ENCODE assay signal across 26 cellular contexts in the genomic region with DNA sequence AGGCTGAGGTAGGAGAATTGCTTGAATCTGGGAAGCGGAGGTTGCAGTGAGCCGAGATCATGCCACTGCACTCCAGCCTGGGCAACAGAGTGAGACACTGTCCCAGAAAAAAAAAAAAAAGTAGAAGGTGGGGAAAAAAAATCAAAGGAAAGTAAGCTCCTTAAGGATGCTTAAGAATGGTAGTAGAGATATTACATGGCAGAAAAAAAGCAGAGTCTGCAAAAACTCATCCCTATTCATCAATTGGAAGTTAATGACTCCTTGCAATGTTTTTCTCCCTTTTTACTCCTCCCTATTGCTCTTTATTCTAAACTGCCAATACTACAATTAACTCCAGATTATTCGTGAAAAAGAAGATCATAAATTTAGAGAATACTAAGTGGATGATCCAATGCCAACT.
"Had no signal": no experiment of that assay in that cellular context is flagged by ENCODE, and none has a peak within 500 bp of the region (broad histone marks: within the 10 kb centered on the region; RNA-seq: fewer than 3 reads in every experiment).

No MANE protein-coding gene starts in this region.

- H3K4me3 ChIP-seq: coronary artery, esophagus squamous epithelium, left ventricle myocardium inferior, lower lobe of right lung, pancreas, sigmoid colon, spleen, testis, tibial artery had no signal

- H3K27ac ChIP-seq: coronary artery, esophagus squamous epithelium, left ventricle myocardium inferior, lower lobe of right lung, pancreas, sigmoid colon, spleen, testis, tibial artery had no signal

- H3K9me3 ChIP-seq: esophagus squamous epithelium, left ventricle myocardium inferior, lower lobe of right lung, pancreas, sigmoid colon, spleen, testis, tibial artery had no signal

- H3K36me3 ChIP-seq: esophagus squamous epithelium, left ventricle myocardium inferior, lower lobe of right lung, pancreas, sigmoid colon, spleen, tibial artery had no signal

- H3K4me1 Mint-ChIP-seq: immature natural killer cell; naive thymus-derived CD8-positive, alpha-beta T cell; stimulated activated memory B cell treated with anti-CD40 and anti-IgM and Interleukin-4, amounts not matched to agents 10 μg/mL and 1 μg/mL and 100 μg/mL, for 72 hours had no signal

- H3K27me3 Mint-ChIP-seq: type B pancreatic cell had no signal

- H3K4me3 Mint-ChIP-seq: effector memory CD8-positive, alpha-beta T cell; immature natural killer cell; naive thymus-derived CD8-positive, alpha-beta T cell; nephron progenitor cell; stimulated activated memory B cell treated with anti-CD40 and anti-IgM and Interleukin-4, amounts not matched to agents 10 μg/mL and 1 μg/mL and 100 μg/mL, for 72 hours; type B pancreatic cell had no signal

- DNase-seq: dermis blood vessel endothelial cell; effector memory CD8-positive, alpha-beta T cell; erythroblast; esophagus squamous epithelium; foreskin melanocyte; hypothalamus; immature natural killer cell; islet precursor cell; kidney glomerular epithelial cell; left colon; left ventricle myocardium inferior; lower lobe of right lung; naive thymus-derived CD8-positive, alpha-beta T cell; nephron progenitor cell; occipital lobe; pancreas; sigmoid colon; spleen; stimulated activated CD4-positive, alpha-beta T cell treated with anti-CD3 and anti-CD28 coated beads, Interleukin-4, amount 100 ng/mL, for 4 hours; stimulated activated naive CD8-positive, alpha-beta T cell treated with anti-CD3 and anti-CD28 coated beads, Interleukin-15, Interleukin-2, amounts not matched to agents 100 U/mL and 50 U/mL, for 24 hours; substantia nigra; testis; tibial artery had no signal

- H3K9me3 Mint-ChIP-seq: effector memory CD8-positive, alpha-beta T cell; immature natural killer cell; naive thymus-derived CD8-positive, alpha-beta T cell; nephron progenitor cell; stimulated activated memory B cell treated with anti-CD40 and anti-IgM and Interleukin-4, amounts not matched to agents 10 μg/mL and 1 μg/mL and 100 μg/mL, for 72 hours; type B pancreatic cell had no signal

- H3K27me3 ChIP-seq: esophagus squamous epithelium, pancreas, sigmoid colon, spleen, testis, tibial artery had no signal

- H3K27ac Mint-ChIP-seq: effector memory CD8-positive, alpha-beta T cell; immature natural killer cell; stimulated activated memory B cell treated with anti-CD40 and anti-IgM and Interleukin-4, amounts not matched to agents 10 μg/mL and 1 μg/mL and 100 μg/mL, for 72 hours; type B pancreatic cell had no signal

- H3K4me1 ChIP-seq: lower lobe of right lung had no signal

- H3K36me3 Mint-ChIP-seq: immature natural killer cell; naive thymus-derived CD8-positive, alpha-beta T cell; stimulated activated memory B cell treated with anti-CD40 and anti-IgM and Interleukin-4, amounts not matched to agents 10 μg/mL and 1 μg/mL and 100 μg/mL, for 72 hours had no signal
